ENCODE assay signal across 15 cellular contexts in the genomic region with DNA sequence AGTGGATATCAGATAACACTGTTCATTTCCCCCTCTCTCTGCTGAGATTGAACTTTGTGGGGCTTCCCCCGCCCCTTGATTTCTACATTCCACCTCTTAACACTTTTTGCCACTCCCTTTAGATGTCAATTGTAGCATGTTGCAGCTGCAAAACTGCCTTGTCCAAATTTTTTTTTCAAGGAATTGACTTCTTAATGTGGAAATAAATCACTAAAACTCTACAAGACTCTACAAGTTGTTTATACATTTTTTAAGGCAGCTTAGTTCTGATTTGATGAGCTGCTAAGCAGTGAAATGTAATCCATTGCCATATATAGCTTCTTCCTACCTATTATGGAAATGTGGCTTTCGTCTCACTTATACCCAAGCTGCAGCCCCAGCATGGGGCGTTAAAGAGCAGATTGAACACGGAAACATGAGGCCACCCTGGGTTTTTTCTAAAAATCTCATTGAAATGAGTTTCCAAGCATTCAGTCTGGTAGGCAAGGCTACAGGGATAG.
DNase-seq lines count a peak whose midpoint lies in the region; ATAC-seq, FAIRE-seq and TF ChIP-seq lines count a peak whose summit lies in the region.
"Had no signal": no experiment of that assay in that cellular context is flagged by ENCODE, and none has a peak within 500 bp of the region (broad histone marks: within the 10 kb centered on the region; RNA-seq: fewer than 3 reads in every experiment).

No MANE protein-coding gene starts in this region.

- H3K27ac Mint-ChIP-seq in MCF 10A (ENCODE audit: low read depth, unreplicated experiment): peak overlapping the region; percentile 68

- no peak for TF ChIP-seq EP300 in transverse colon (IDR thresholded peaks at IDR 0.05; ENCODE audit: low read depth)

- peak; percentile 44 for FAIRE-seq in keratinocyte (lab: Jason Lieb, UNC)

- WGBS in transverse colon (ENCODE audit: low coverage in 1 of 2), 2 donors: 63 to 70% methylated on average over 1 to 4 of the region's 4 CpGs

- peaks cover 41% of the 10 kb centered on the region for H3K4me1 Mint-ChIP-seq in MCF 10A (ENCODE audit: insufficient read depth, unreplicated experiment)

- H3K4me2 ChIP-seq in keratinocyte (ENCODE audit: control insufficient read depth, extremely low read depth, insufficient read depth, low read depth, low read length): peak overlapping the region; percentile 47

- TF ChIP-seq POLR2A in transverse colon (IDR thresholded peaks at IDR 0.05): no peak

- H4K20me1 ChIP-seq in keratinocyte (ENCODE audit: control insufficient read depth, extremely low read depth, insufficient read depth, low read length): no peaks in the 10 kb centered on the region

- POLR2A ChIA-PET in MCF 10A (lab: Yijun Ruan, JAX): interaction anchor here (0.6 to 9.4 kb wide), 11 partner anchors 8 to 428 kb away, joined by 3 to 146 read pairs (median 4); a partner anchor contains a TSS

- no peaks in the 10 kb centered on the region for H3K27me3 Mint-ChIP-seq in MCF 10A (ENCODE audit: insufficient read depth, unreplicated experiment)

- H3K9me3 ChIP-seq in keratinocyte (ENCODE audit: control insufficient read depth, low read depth, low read length) (no peaks in the 10 kb centered on the region), transverse colon (no peaks in the 10 kb centered on the region)
- H3K9me3 ChIP-seq: thyroid gland had no signal

- CTCF ChIA-PET in MCF 10A (lab: Yijun Ruan, JAX): interaction anchor here (0.6 to 2.7 kb wide), 11 partner anchors 9 to 638 kb away, joined by 3 to 17 read pairs (median 4); a partner anchor contains a TSS

- TF ChIP-seq CTCF in MCF 10A (IDR thresholded peaks at IDR 0.05; ENCODE audit: unreplicated experiment) (no peak), keratinocyte (optimal IDR thresholded peaks at IDR 0.05 in 1 of 3, IDR thresholded peaks at IDR 0.05 in 1 of 3, conservative IDR thresholded peaks at IDR 0.05 in 1 of 3; ENCODE audit: extremely low read depth in 1 of 3, insufficient read depth in 2 of 3, low read length in 3 of 3) (no peak), transverse colon (IDR thresholded peaks at IDR 0.05) (no peak)

- DNase-seq in NCI-H2107 treated with DMSO at 0.1 percent for 48 hours (lab: John Stamatoyannopoulos, UW; ENCODE audit: unreplicated experiment): peak; percentile 31
- DNase-seq in NCI-H2107 (lab: John Stamatoyannopoulos, UW): no peak
- peak; percentile 63 for DNase-seq in MCF 10A (ENCODE audit: unreplicated experiment)
- DNase-seq in keratinocyte (ENCODE audit: low read depth, low spot score): no peak
- no peak for DNase-seq in transverse colon
- DNase-seq in kidney glomerular epithelial cell (lab: John Stamatoyannopoulos, UW): no peak
- no peak for DNase-seq in islet precursor cell
- DNase-seq: 8988T; effector memory CD4-positive, alpha-beta T cell; GF-D8; NCI-H774; T-helper 9 cell; thyroid gland had no signal

- no peaks in the 10 kb centered on the region for H3K36me3 ChIP-seq in keratinocyte (ENCODE audit: control insufficient read depth in 2 of 2, extremely low read depth in 1 of 2, insufficient read depth in 2 of 2, low read length in 2 of 2)
- H3K36me3 ChIP-seq in transverse colon: peaks cover 0 to 26% (median 9%) of the 10 kb centered on the region in 4 donors

- H3K9me1 ChIP-seq in keratinocyte (ENCODE audit: control insufficient read depth, extremely low read depth, insufficient read depth, low read length): no peaks in the 10 kb centered on the region

- H3K4me3 ChIP-seq in keratinocyte (ENCODE audit: control insufficient read depth in 2 of 3, extremely low read depth in 1 of 3, insufficient read depth in 2 of 3, low read depth in 1 of 3, low read length in 3 of 3): no peak overlapping the region
- no peak overlapping the region for H3K4me3 ChIP-seq in transverse colon
- H3K4me3 ChIP-seq: K562, thyroid gland had no signal

- peaks cover 20% of the 10 kb centered on the region for H3K36me3 Mint-ChIP-seq in MCF 10A (ENCODE audit: insufficient read depth, unreplicated experiment)

- in situ Hi-C loops in transverse colon (cut with MboI; ENCODE audit: low pct_ligation_motif_present in 1 of 4, low pct_unique_long_range_greater_than_20kb in 1 of 4, low sequenced_read_pairs in 3 of 4): no loop called here

- H3K27ac ChIP-seq in keratinocyte (ENCODE audit: control insufficient read depth, insufficient read depth, low read length) (peak overlapping the region; percentile 46), transverse colon (peak overlapping the region; percentile 68 to 84 (median 78))
- H3K27ac ChIP-seq: thyroid gland had no signal

- H3K9me3 Mint-ChIP-seq in MCF 10A (ENCODE audit: unreplicated experiment): peaks cover 7% of the 10 kb centered on the region

- no peak for ATAC-seq in HG02840 (IDR thresholded peaks at IDR 0.05; ENCODE audit: low FRiP score, unreplicated experiment)

- peaks cover 46% of the 10 kb centered on the region for H3K4me1 ChIP-seq in keratinocyte (ENCODE audit: control insufficient read depth, extremely low read depth, insufficient read depth, low read length)
- peaks cover 31 to 48% (median 32%) of the 10 kb centered on the region in 4 donors for H3K4me1 ChIP-seq in transverse colon

- intact Hi-C loops in MCF 10A (cut with micrococcal nuclease) (no loop called here), transverse colon (cut with DNase I; ENCODE audit: low total_unique reads) (no loop called here)

- BruUV-seq in MCF 10A (replicated peaks; lab: Mats Ljungman, UMichigan): no TSS peak

- dilution Hi-C loops in keratinocyte (cut with MboI; ENCODE audit: extremely low pct_ligation_motif_present, low sequenced_read_pairs): no loop called here

- H3K9ac ChIP-seq in keratinocyte (ENCODE audit: control insufficient read depth, extremely low read depth, insufficient read depth, low read length): no peak overlapping the region

- no peaks in the 10 kb centered on the region for H3K27me3 ChIP-seq in keratinocyte (ENCODE audit: control insufficient read depth, extremely low read depth, insufficient read depth, low read length)
- H3K27me3 ChIP-seq in transverse colon: no peaks in the 10 kb centered on the region
- H3K27me3 ChIP-seq: thyroid gland had no signal

- H3K79me2 ChIP-seq in keratinocyte (ENCODE audit: control insufficient read depth, insufficient read depth, low read length): no peaks in the 10 kb centered on the region

- H3K4me3 Mint-ChIP-seq in MCF 10A (ENCODE audit: unreplicated experiment): no peak overlapping the region

- no peak overlapping the region for H2AFZ ChIP-seq in keratinocyte (ENCODE audit: control insufficient read depth, low read length)

Comparison
In these comparisons a context has a peak if more than half of its experiments do, and no peak if none do; other contexts are left out.
1. DNase-seq: peak in NCI-H2107 treated with DMSO at 0.1 percent for 48 hours (single experiment) and MCF 10A (single experiment); none in NCI-H2107 (single experiment), keratinocyte (single experiment), transverse colon (single experiment), kidney glomerular epithelial cell (single experiment) and islet precursor cell (single experiment).